15 cellular contexts compared by ENCODE assay signal in genomic region chr1:844472-845026, GRCh38.
DNase-seq lines count a peak whose midpoint lies in the region; ATAC-seq and TF ChIP-seq lines count a peak whose summit lies in the region.
"Had no signal": no experiment of that assay in that cellular context is flagged by ENCODE, and none has a peak within 500 bp of the region (broad histone marks: within the 10 kb centered on the region; RNA-seq: fewer than 3 reads in every experiment).

No MANE protein-coding gene starts in this region.

- H3K27me3 ChIP-seq in left ventricle myocardium inferior (ENCODE audit: low read depth), result no peaks in the 10 kb centered on the region
- H3K27me3 ChIP-seq: adrenal gland had no signal

- CTCF ChIA-PET in activated CD8-positive, alpha-beta memory T cell treated with anti-CD3 and anti-CD28 coated beads, Interleukin-2, amount 10 ng/mL, durations not matched to agents 7 days and 5 days (lab: Charles Lee), result no interaction called here

- H3K9me3 ChIP-seq in left ventricle myocardium inferior (replicated peaks), result no peaks in the 10 kb centered on the region
- H3K9me3 ChIP-seq: adrenal gland had no signal

- H3K4me1 Mint-ChIP-seq in activated CD8-positive, alpha-beta memory T cell treated with anti-CD3 and anti-CD28 coated beads, Interleukin-2, amount 10 ng/mL, durations not matched to agents 7 days and 5 days, result peaks cover 30% of the 10 kb centered on the region
- H3K4me1 Mint-ChIP-seq: nephron had no signal

- H3K27me3 Mint-ChIP-seq in activated CD8-positive, alpha-beta memory T cell treated with anti-CD3 and anti-CD28 coated beads, Interleukin-2, amount 10 ng/mL, durations not matched to agents 7 days and 5 days, result no peaks in the 10 kb centered on the region
- H3K27me3 Mint-ChIP-seq: IgD-negative memory B cell had no signal

- no peaks in the 10 kb centered on the region for H3K9me3 Mint-ChIP-seq in activated CD8-positive, alpha-beta memory T cell treated with anti-CD3 and anti-CD28 coated beads, Interleukin-2, amount 10 ng/mL, durations not matched to agents 7 days and 5 days (ENCODE audit: low read depth)
- H3K9me3 Mint-ChIP-seq: IgD-negative memory B cell, nephron had no signal

- peak overlapping the region; percentile 79 for H3K27ac Mint-ChIP-seq in activated CD8-positive, alpha-beta memory T cell treated with anti-CD3 and anti-CD28 coated beads, Interleukin-2, amount 10 ng/mL, durations not matched to agents 7 days and 5 days
- H3K27ac Mint-ChIP-seq: nephron had no signal

- no peaks in the 10 kb centered on the region for H3K36me3 Mint-ChIP-seq in activated CD8-positive, alpha-beta memory T cell treated with anti-CD3 and anti-CD28 coated beads, Interleukin-2, amount 10 ng/mL, durations not matched to agents 7 days and 5 days
- H3K36me3 Mint-ChIP-seq: IgD-negative memory B cell had no signal

- DNase-seq in activated CD8-positive, alpha-beta memory T cell treated with anti-CD3 and anti-CD28 coated beads, Interleukin-2, amount 10 ng/mL, durations not matched to agents 7 days and 5 days, result peak; percentile 65
- no peak for DNase-seq in activated CD8-positive, alpha-beta memory T cell treated with anti-CD3 and anti-CD28 coated beads for 24 hours
- DNase-seq in activated T-helper 1 cell treated with Interleukin-2 at 50 U/mL for 16 hours (ENCODE audit: low read depth) (peak; percentile 15), left ventricle myocardium inferior (no peak)
- DNase-seq in stimulated activated naive CD4-positive, alpha-beta T cell (lab: John Stamatoyannopoulos, UW), result peak in 4 of 6 experiments; percentile 19 to 60 (median 30)
- DNase-seq: adrenal gland, dermis blood vessel endothelial cell, NCI-H82, SIG-M5 had no signal

- no peak for TF ChIP-seq CTCF in left ventricle myocardium inferior (IDR thresholded peaks at IDR 0.05; ENCODE audit: borderline replicate concordance)

- H3K36me3 ChIP-seq in left ventricle myocardium inferior, result peaks cover 30% of the 10 kb centered on the region

- H3K4me1 ChIP-seq in left ventricle myocardium inferior, result peaks cover 26% of the 10 kb centered on the region
- H3K4me1 ChIP-seq: adrenal gland had no signal

- peak overlapping the region; percentile 1 for H3K27ac ChIP-seq in left ventricle myocardium inferior (replicated peaks)
- H3K27ac ChIP-seq: adrenal gland, VCaP had no signal

- ATAC-seq in activated CD8-positive, alpha-beta memory T cell treated with anti-CD3 and anti-CD28 coated beads, Interleukin-2, amount 10 ng/mL, durations not matched to agents 7 days and 5 days, result peak; percentile 72
- ATAC-seq in GM21367 (IDR thresholded peaks at IDR 0.05; ENCODE audit: unreplicated experiment) (no peak), HG03025 (IDR thresholded peaks at IDR 0.05; ENCODE audit: low FRiP score, unreplicated experiment) (no peak), HG03460 (IDR thresholded peaks at IDR 0.05; ENCODE audit: unreplicated experiment) (no peak)

- intact Hi-C loops in left ventricle myocardium inferior (cut with micrococcal nuclease), result no loop called here

- H3K4me3 Mint-ChIP-seq in activated CD8-positive, alpha-beta memory T cell treated with anti-CD3 and anti-CD28 coated beads, Interleukin-2, amount 10 ng/mL, durations not matched to agents 7 days and 5 days, result no peak overlapping the region
- H3K4me3 Mint-ChIP-seq: IgD-negative memory B cell, nephron had no signal

- no peak overlapping the region for H3K4me3 ChIP-seq in left ventricle myocardium inferior
- H3K4me3 ChIP-seq: adrenal gland had no signal

Comparison
In these comparisons a context has a peak if more than half of its experiments do, and no peak if none do; other contexts are left out.
1. DNase-seq: peak in activated CD8-positive, alpha-beta memory T cell treated with anti-CD3 and anti-CD28 coated beads, Interleukin-2, amount 10 ng/mL, durations not matched to agents 7 days and 5 days (single experiment), activated T-helper 1 cell treated with Interleukin-2 at 50 U/mL for 16 hours (single experiment) and stimulated activated naive CD4-positive, alpha-beta T cell (4 of 6); none in activated CD8-positive, alpha-beta memory T cell treated with anti-CD3 and anti-CD28 coated beads for 24 hours (single experiment) and left ventricle myocardium inferior (single experiment).